Comparison of ENCODE assay signal across 8 cellular contexts in genomic region chr10:90856964-90857634, GRCh38. TPM values are rescaled to one million over a fixed set of nuclear protein-coding genes. Genes with fewer than 3 reads are reported as not detected.
A peak's percentile ranks its signal among the peaks of the same experiment; 100 is the strongest.
DNase-seq lines count a peak whose midpoint lies in the region; ATAC-seq and TF ChIP-seq lines count a peak whose summit lies in the region.

No MANE protein-coding gene starts in this region.

- peaks cover 18% of the 10 kb centered on the region for H3K27me3 Mint-ChIP-seq in Calu3 (ENCODE audit: unreplicated experiment)
- peaks cover 57% of the 10 kb centered on the region for H3K27me3 Mint-ChIP-seq in activated naive CD4-positive, alpha-beta T cell treated with anti-CD3 and anti-CD28 coated beads for 36 hours (ENCODE audit: low read depth)

- H3K4me3 ChIP-seq in iPS-20b (ENCODE audit: low read length), result peak overlapping the region; percentile 78

- H3K9ac ChIP-seq in iPS-20b (ENCODE audit: low read depth, low read length), result peak overlapping the region; percentile 59; the same call in 1 of the 2 replicates

- H3K27ac Mint-ChIP-seq in Calu3 (ENCODE audit: unreplicated experiment), result no peak overlapping the region
- peak overlapping the region; percentile 36 for H3K27ac Mint-ChIP-seq in activated naive CD4-positive, alpha-beta T cell treated with anti-CD3 and anti-CD28 coated beads for 36 hours

- intact Hi-C loops in Calu3 (cut with micrococcal nuclease; ENCODE audit: unreplicated experiment), result no loop called here
- intact Hi-C loops in activated naive CD4-positive, alpha-beta T cell treated with anti-CD3 and anti-CD28 coated beads for 36 hours (cut with micrococcal nuclease), result no loop called here

- CTCF ChIA-PET in Calu3 (lab: Charles Lee), result no interaction called here
- CTCF ChIA-PET in activated naive CD4-positive, alpha-beta T cell treated with anti-CD3 and anti-CD28 coated beads for 36 hours (lab: Charles Lee), result interaction anchor here (0.6 to 2.0 kb wide), 3 partner anchors 9 to 71 kb away, joined by 3 to 11 read pairs (median 3); partner anchors contain the start of gene RPP30

- H3K9me3 Mint-ChIP-seq in Calu3 (ENCODE audit: low read depth, unreplicated experiment), result no peaks in the 10 kb centered on the region
- H3K9me3 Mint-ChIP-seq in activated naive CD4-positive, alpha-beta T cell treated with anti-CD3 and anti-CD28 coated beads for 36 hours, result no peaks in the 10 kb centered on the region

- peak overlapping the region; percentile 43 for H3K4me3 Mint-ChIP-seq in Calu3 (ENCODE audit: low read depth, unreplicated experiment)
- H3K4me3 Mint-ChIP-seq in activated naive CD4-positive, alpha-beta T cell treated with anti-CD3 and anti-CD28 coated beads for 36 hours, result peak overlapping the region; percentile 82

- no peaks in the 10 kb centered on the region for H3K36me3 ChIP-seq in iPS-20b (ENCODE audit: insufficient read depth, low read depth, low read length)

- H3K27me3 ChIP-seq in iPS-20b (ENCODE audit: insufficient read depth, low read length), result peaks cover 44% of the 10 kb centered on the region

- BruUV-seq in Calu3 (replicated peaks; lab: Mats Ljungman, UMichigan), result no TSS peak

- H3K36me3 Mint-ChIP-seq in Calu3 (ENCODE audit: insufficient read depth, unreplicated experiment), result peaks cover 5% of the 10 kb centered on the region
- no peaks in the 10 kb centered on the region for H3K36me3 Mint-ChIP-seq in activated naive CD4-positive, alpha-beta T cell treated with anti-CD3 and anti-CD28 coated beads for 36 hours (ENCODE audit: low read depth)

- no peak for TF ChIP-seq CTCF in Calu3 (IDR thresholded peaks at IDR 0.05; ENCODE audit: unreplicated experiment)

- DNase-seq in Calu3, result no peak
- DNase-seq in activated naive CD4-positive, alpha-beta T cell treated with anti-CD3 and anti-CD28 coated beads for 36 hours, result peak; percentile 13
- peak; percentile 11 for DNase-seq in stimulated activated naive CD8-positive, alpha-beta T cell treated with anti-CD3 and anti-CD28 coated beads, Interleukin-15, Interleukin-2, amounts not matched to agents 100 U/mL and 50 U/mL, for 24 hours
- no peak for DNase-seq in HT-29 (ENCODE audit: low spot score)
- no peak for DNase-seq in NCI-H1105 treated with DMSO at 0.1 percent for 48 hours (lab: John Stamatoyannopoulos, UW)

- H3K4me1 ChIP-seq in iPS-20b (ENCODE audit: insufficient read depth, low read length), result no peaks in the 10 kb centered on the region; the same call in 1 of the 2 replicates

- H3K9me3 ChIP-seq in iPS-20b (ENCODE audit: insufficient read depth, low read depth, low read length), result no peaks in the 10 kb centered on the region

- H3K4me1 Mint-ChIP-seq in Calu3 (ENCODE audit: low read depth, unreplicated experiment), result no peaks in the 10 kb centered on the region
- peaks cover 7% of the 10 kb centered on the region for H3K4me1 Mint-ChIP-seq in activated naive CD4-positive, alpha-beta T cell treated with anti-CD3 and anti-CD28 coated beads for 36 hours (ENCODE audit: low read depth)

- ATAC-seq in HG02852 (IDR thresholded peaks at IDR 0.05; ENCODE audit: unreplicated experiment), result peak; percentile 10
- peak; percentile 14 for ATAC-seq in stimulated activated naive CD8-positive, alpha-beta T cell treated with anti-CD3 and anti-CD28 coated beads, Interleukin-15, Interleukin-2, amounts not matched to agents 100 U/mL and 50 U/mL, for 24 hours
- ATAC-seq in HG03097 (IDR thresholded peaks at IDR 0.05; ENCODE audit: low FRiP score, unreplicated experiment), result no peak

- H3K27ac ChIP-seq in iPS-20b (ENCODE audit: low read length), result no peak overlapping the region

RNA-seq across cellular contexts. Expression of gene HTR7, which starts 0.7 kb away (rescaled TPM):
- total RNA-seq in Calu3 (2022), result 0.12 TPM in 1 of 2 replicates, not detected in the other
- total RNA-seq in activated naive CD4-positive, alpha-beta T cell treated with anti-CD3 and anti-CD28 coated beads for 36 hours, result under 1 TPM in 1 of 2 experiments, not detected in 1; 0.10 TPM
- not detected in 2 replicates for total RNA-seq in HT-29 (2014; rRNA removed; shearing (Covaris generic))

RNA-seq across cellular contexts. Expression of gene RPP30, which starts 14.7 kb away (rescaled TPM):
- total RNA-seq in Calu3 (2022), result 27.3 and 36.6 TPM in 2 replicates
- 10 to 100 TPM; 74.7 to 75.8 TPM for total RNA-seq in activated naive CD4-positive, alpha-beta T cell treated with anti-CD3 and anti-CD28 coated beads for 36 hours
- 21.1 and 21.2 TPM in 2 replicates for total RNA-seq in HT-29 (2014; rRNA removed; shearing (Covaris generic))

Comparison
In these comparisons a context has a peak if more than half of its experiments do, and no peak if none do; other contexts are left out.
1. DNase-seq: peak in activated naive CD4-positive, alpha-beta T cell treated with anti-CD3 and anti-CD28 coated beads for 36 hours (single experiment) and stimulated activated naive CD8-positive, alpha-beta T cell treated with anti-CD3 and anti-CD28 coated beads, Interleukin-15, Interleukin-2, amounts not matched to agents 100 U/mL and 50 U/mL, for 24 hours (single experiment); none in Calu3 (single experiment), HT-29 (single experiment) and NCI-H1105 treated with DMSO at 0.1 percent for 48 hours (single experiment).